In genomic region chr19:13621413-13621812, GRCh38 we compare ENCODE assay signal across 8 cellular contexts.
A peak's percentile ranks its signal among the peaks of the same experiment; 100 is the strongest.
DNase-seq lines count a peak whose midpoint lies in the region; ATAC-seq, FAIRE-seq and TF ChIP-seq lines count a peak whose summit lies in the region.

No MANE protein-coding gene starts in this region.

- 61 to 80% (median 70%) methylated on average over 6 of the region's 6 CpGs for WGBS in stomach, 5 donors
- WGBS in neuronal stem cell (ENCODE audit: extremely low coverage in 2 of 2, insufficient read length in 2 of 2, insufficient replicate concordance in 1 of 2), 2 donors, result no CpG with 5 or more reads among the region's 6 CpGs

- no peak for TF ChIP-seq POLR2A in stomach (IDR thresholded peaks at IDR 0.05)

- H4K20me1 ChIP-seq in keratinocyte (ENCODE audit: control insufficient read depth, extremely low read depth, insufficient read depth, low read length), result no peaks in the 10 kb centered on the region

- H2BK15ac ChIP-seq in neuronal stem cell (ENCODE audit: low read length), result no peak overlapping the region

- no peak overlapping the region for H4K8ac ChIP-seq in neuronal stem cell (ENCODE audit: low read depth, low read length)

- no peak overlapping the region for H3K4me3 Mint-ChIP-seq in activated T-cell treated with anti-CD3 and anti-CD28 coated beads, Interleukin-2, amount 50 U/mL, for 4 hours

- H3K9ac ChIP-seq in keratinocyte (ENCODE audit: control insufficient read depth, extremely low read depth, insufficient read depth, low read length) (no peak overlapping the region), neuronal stem cell (ENCODE audit: low read depth, low read length, poor library complexity) (no peak overlapping the region)

- DNase-seq in ACHN (peak; percentile 92), HPDE6-E6E7 (ENCODE audit: extremely low spot score) (peak; percentile 72), keratinocyte (ENCODE audit: low read depth, low spot score) (peak; percentile 85), stomach (no peak), NCI-H524 treated with DMSO at 0.1 percent for 48 hours (lab: John Stamatoyannopoulos, UW) (no peak), neuronal stem cell (ENCODE audit: low spot score) (no peak)
- peak; percentile 21 for DNase-seq in activated T-cell treated with anti-CD3 and anti-CD28 coated beads, Interleukin-2, amount 50 U/mL, for 4 hours

- no peaks in the 10 kb centered on the region for H3K9me1 ChIP-seq in keratinocyte (ENCODE audit: control insufficient read depth, extremely low read depth, insufficient read depth, low read length)

- H2AK5ac ChIP-seq in neuronal stem cell (ENCODE audit: low read depth, low read length), result no peak overlapping the region

- H3K27ac ChIP-seq in keratinocyte (ENCODE audit: control insufficient read depth, insufficient read depth, low read length) (no peak overlapping the region), stomach (no peak overlapping the region), neuronal stem cell (replicated peaks; ENCODE audit: low read length) (no peak overlapping the region)

- peaks cover 54% of the 10 kb centered on the region for H3K27me3 Mint-ChIP-seq in activated T-cell treated with anti-CD3 and anti-CD28 coated beads, Interleukin-2, amount 50 U/mL, for 4 hours (ENCODE audit: low read depth)

- no peak overlapping the region for H4K91ac ChIP-seq in neuronal stem cell (ENCODE audit: low read depth, low read length, poor library complexity)

- H3K36me3 ChIP-seq in keratinocyte (ENCODE audit: control insufficient read depth in 2 of 2, extremely low read depth in 1 of 2, insufficient read depth in 2 of 2, low read length in 2 of 2) (no peaks in the 10 kb centered on the region), stomach (no peaks in the 10 kb centered on the region), neuronal stem cell (replicated peaks in 1 of 2; ENCODE audit: control insufficient read depth in 2 of 2, insufficient read depth in 2 of 2, low read length in 2 of 2) (no peaks in the 10 kb centered on the region)

- H3K4me1 ChIP-seq in keratinocyte (ENCODE audit: control insufficient read depth, extremely low read depth, insufficient read depth, low read length) (peaks cover 6% of the 10 kb centered on the region), stomach (no peaks in the 10 kb centered on the region), neuronal stem cell (ENCODE audit: control insufficient read depth in 2 of 2, insufficient read depth in 1 of 2, low read depth in 1 of 2, low read length in 2 of 2) (peaks cover 5% of the 10 kb centered on the region in 2 donors)

- H2BK120ac ChIP-seq in neuronal stem cell (ENCODE audit: low read depth, low read length), result no peak overlapping the region

- peak overlapping the region; percentile 14 for H3K4me2 ChIP-seq in keratinocyte (ENCODE audit: control insufficient read depth, extremely low read depth, insufficient read depth, low read depth, low read length)
- no peak overlapping the region for H3K4me2 ChIP-seq in neuronal stem cell (ENCODE audit: insufficient read depth, low read length, poor library complexity, severe bottlenecking)

- H3K4me3 ChIP-seq in keratinocyte (ENCODE audit: control insufficient read depth in 2 of 3, extremely low read depth in 1 of 3, insufficient read depth in 2 of 3, low read depth in 1 of 3, low read length in 3 of 3) (no peak overlapping the region), stomach (no peak overlapping the region), neuronal stem cell (ENCODE audit: low read length in 2 of 2) (no peak overlapping the region)

- no peak overlapping the region for H2BK5ac ChIP-seq in neuronal stem cell (ENCODE audit: low read length)

- H3K9me3 Mint-ChIP-seq in activated T-cell treated with anti-CD3 and anti-CD28 coated beads, Interleukin-2, amount 50 U/mL, for 4 hours, result no peaks in the 10 kb centered on the region

- no peak overlapping the region for H2BK12ac ChIP-seq in neuronal stem cell (ENCODE audit: low read length)

- intact Hi-C loops in stomach (cut with DNase I; ENCODE audit: low total_unique reads), result no loop called here

- peak; percentile 38 to 84 (median 52) for TF ChIP-seq CTCF in keratinocyte (optimal IDR thresholded peaks at IDR 0.05 in 1 of 3, IDR thresholded peaks at IDR 0.05 in 1 of 3, conservative IDR thresholded peaks at IDR 0.05 in 1 of 3; ENCODE audit: extremely low read depth in 1 of 3, insufficient read depth in 2 of 3, low read length in 3 of 3)
- no peak for TF ChIP-seq CTCF in stomach (IDR thresholded peaks at IDR 0.05)

- dilution Hi-C loops in keratinocyte (cut with MboI; ENCODE audit: extremely low pct_ligation_motif_present, low sequenced_read_pairs), result no loop called here

- H2AFZ ChIP-seq in keratinocyte (ENCODE audit: control insufficient read depth, low read length), result no peak overlapping the region
- no peak overlapping the region for H2AFZ ChIP-seq in neuronal stem cell (ENCODE audit: low read length)

- no peak for TF ChIP-seq EP300 in stomach (IDR thresholded peaks at IDR 0.05)

- H3K4me1 Mint-ChIP-seq in activated T-cell treated with anti-CD3 and anti-CD28 coated beads, Interleukin-2, amount 50 U/mL, for 4 hours (ENCODE audit: low read depth), result no peaks in the 10 kb centered on the region

- H3K27me3 ChIP-seq in keratinocyte (ENCODE audit: control insufficient read depth, extremely low read depth, insufficient read depth, low read length) (peaks cover 32% of the 10 kb centered on the region), stomach (peaks cover 0 to 82% (median 29%) of the 10 kb centered on the region in 3 donors), neuronal stem cell (ENCODE audit: control insufficient read depth in 3 of 3, insufficient read depth in 3 of 3, low read depth in 1 of 3, low read length in 3 of 3) (peaks cover 0 to 32% (median 0%) of the 10 kb centered on the region in 3 experiments)

- no peaks in the 10 kb centered on the region for H3K79me2 ChIP-seq in keratinocyte (ENCODE audit: control insufficient read depth, insufficient read depth, low read length)

- FAIRE-seq in keratinocyte (lab: Jason Lieb, UNC), result peak; percentile 80

- no peak overlapping the region for H3K14ac ChIP-seq in neuronal stem cell (ENCODE audit: low read length)

- no peak overlapping the region for H3K23ac ChIP-seq in neuronal stem cell (ENCODE audit: low read depth, low read length, poor library complexity)

- no peaks in the 10 kb centered on the region for H3K36me3 Mint-ChIP-seq in activated T-cell treated with anti-CD3 and anti-CD28 coated beads, Interleukin-2, amount 50 U/mL, for 4 hours (ENCODE audit: insufficient read depth)

- H3K79me1 ChIP-seq in neuronal stem cell (ENCODE audit: low read depth, low read length), result no peaks in the 10 kb centered on the region

- in situ Hi-C loops in ACHN (cut with HindIII; ENCODE audit: low pct_ligation_motif_present, low pct_unique_long_range_greater_than_20kb, low sequenced_read_pairs), result no loop called here

- H3K4ac ChIP-seq in neuronal stem cell (ENCODE audit: low read length), result no peak overlapping the region

- H3K18ac ChIP-seq in neuronal stem cell (ENCODE audit: low read length), result no peak overlapping the region

- peak; percentile 94 to 98 for ATAC-seq in activated T-cell treated with anti-CD3 and anti-CD28 coated beads, Interleukin-2, amount 50 U/mL, for 4 hours
- no peak for ATAC-seq in GM21737 (IDR thresholded peaks at IDR 0.05; ENCODE audit: unreplicated experiment)

- H3K9me3 ChIP-seq in keratinocyte (ENCODE audit: control insufficient read depth, low read depth, low read length) (no peaks in the 10 kb centered on the region), stomach (no peaks in the 10 kb centered on the region), neuronal stem cell (replicated peaks in 1 of 2; ENCODE audit: control insufficient read depth in 2 of 2, insufficient read depth in 1 of 2, low read depth in 1 of 2, low read length in 2 of 2) (no peaks in the 10 kb centered on the region)

Comparison
In these comparisons a context has a peak if more than half of its experiments do, and no peak if none do; other contexts are left out.
1. DNase-seq: peak in ACHN (single experiment), HPDE6-E6E7 (single experiment), activated T-cell treated with anti-CD3 and anti-CD28 coated beads, Interleukin-2, amount 50 U/mL, for 4 hours (single experiment) and keratinocyte (single experiment); none in stomach (single experiment), NCI-H524 treated with DMSO at 0.1 percent for 48 hours (single experiment) and neuronal stem cell (single experiment).
2. CTCF ChIP-seq: peak in keratinocyte (3 of 3); none in stomach (0 of 7).